Comparison of ENCODE assay signal across 9 cellular contexts in genomic region chr9:17802249-17802857, GRCh38.
A peak's percentile ranks its signal among the peaks of the same experiment; 100 is the strongest.
DNase-seq lines count a peak whose midpoint lies in the region; ATAC-seq and TF ChIP-seq lines count a peak whose summit lies in the region.
"Had no signal": no experiment of that assay in that cellular context is flagged by ENCODE, and none has a peak within 500 bp of the region (broad histone marks: within the 10 kb centered on the region; RNA-seq: fewer than 3 reads in every experiment).

No MANE protein-coding gene starts in this region.

- no peak for ATAC-seq in HG02798 (IDR thresholded peaks at IDR 0.05; ENCODE audit: poor library complexity, unreplicated experiment)
- no peak for ATAC-seq in GM19397 (IDR thresholded peaks at IDR 0.05; ENCODE audit: unreplicated experiment)
- ATAC-seq: mucosa of descending colon had no signal

- no peaks in the 10 kb centered on the region for H3K9me2 ChIP-seq in SU-DHL-6 (replicated peaks; ENCODE audit: insufficient read depth, low read length)

- DNase-seq in AG08395 (ENCODE audit: low spot score) (peak; percentile 10), GM20000 (ENCODE audit: low spot score) (peak; percentile 7), hepatic stellate cell (ENCODE audit: low spot score) (peak; percentile 5), putamen (ENCODE audit: low spot score) (no peak), germinal center (ENCODE audit: low spot score) (no peak)

- H4K20me1 ChIP-seq in SU-DHL-6 (ENCODE audit: low read depth, low read length), result no peaks in the 10 kb centered on the region

- no peaks in the 10 kb centered on the region for H3K36me3 ChIP-seq in SU-DHL-6 (ENCODE audit: low read length)

- no peak overlapping the region for H3K4me3 ChIP-seq in SU-DHL-6 (ENCODE audit: insufficient read depth, low read length, poor library complexity, severe bottlenecking)
- H3K4me3 ChIP-seq: mucosa of descending colon had no signal

- no peak overlapping the region for H3K27ac ChIP-seq in SU-DHL-6 (ENCODE audit: low read depth, low read length)

- H3K79me2 ChIP-seq in SU-DHL-6 (ENCODE audit: insufficient read depth, low read length), result no peaks in the 10 kb centered on the region

- H3K27me3 ChIP-seq in SU-DHL-6 (ENCODE audit: low read length), result no peaks in the 10 kb centered on the region

- TF ChIP-seq CTCF in GM20000 (IDR thresholded peaks at IDR 0.05; ENCODE audit: extremely low read depth, missing control alignments) (peak; percentile 26), SU-DHL-6 (IDR thresholded peaks at IDR 0.05; ENCODE audit: insufficient read depth, low read length, poor library complexity, severe bottlenecking) (peak; percentile 61)

- H3K9me3 ChIP-seq in SU-DHL-6 (ENCODE audit: insufficient read depth, low read length), result no peaks in the 10 kb centered on the region
- H3K9me3 ChIP-seq: mucosa of descending colon had no signal

- H3F3A ChIP-seq in SU-DHL-6 (ENCODE audit: insufficient read depth), result no peaks in the 10 kb centered on the region

- H2AFZ ChIP-seq in SU-DHL-6 (ENCODE audit: low read depth, low read length, severe bottlenecking), result no peak overlapping the region

- no peak overlapping the region for H3K4me2 ChIP-seq in SU-DHL-6 (ENCODE audit: low read depth, low read length, poor library complexity, severe bottlenecking)

- H3K9ac ChIP-seq in SU-DHL-6 (ENCODE audit: low read length), result no peak overlapping the region

Comparison
In these comparisons a context has a peak if more than half of its experiments do, and no peak if none do; other contexts are left out.
1. DNase-seq: peak in AG08395 (single experiment), GM20000 (single experiment) and hepatic stellate cell (single experiment); none in putamen (single experiment) and germinal center (single experiment).